ENCODE assay signal across 20 cellular contexts in genomic region chr12:91984571-91984970, GRCh38.
DNase-seq lines count a peak whose midpoint lies in the region; ATAC-seq and TF ChIP-seq lines count a peak whose summit lies in the region.
"Had no signal": no experiment of that assay in that cellular context is flagged by ENCODE, and none has a peak within 500 bp of the region (broad histone marks: within the 10 kb centered on the region; RNA-seq: fewer than 3 reads in every experiment).

No MANE protein-coding gene starts in this region.

- ATAC-seq in T-helper 17 cell (no peak), HG02852 (IDR thresholded peaks at IDR 0.05; ENCODE audit: unreplicated experiment) (no peak)
- no peak for ATAC-seq in natural killer cell treated with Interleukin-12 subunit alpha and Interleukin-12 subunit beta and Interleukin-15 and Interleukin-18, amount 100 ng/mL, for 72 hours
- ATAC-seq: upper lobe of right lung had no signal

- H3K36me3 ChIP-seq in adrenal gland (replicated peaks in 1 of 2) = no peaks in the 10 kb centered on the region
- H3K36me3 ChIP-seq: breast epithelium, upper lobe of right lung had no signal

- no peaks in the 10 kb centered on the region for H3K9me3 Mint-ChIP-seq in natural killer cell treated with Interleukin-12 subunit alpha and Interleukin-12 subunit beta and Interleukin-15 and Interleukin-18, amount 100 ng/mL, for 72 hours

- H3K27me3 ChIP-seq in adrenal gland = no peaks in the 10 kb centered on the region
- H3K27me3 ChIP-seq: breast epithelium, upper lobe of right lung had no signal

- no peak overlapping the region for H3K27ac ChIP-seq in adrenal gland
- H3K27ac ChIP-seq: 22Rv1, KMS-11, upper lobe of right lung had no signal

- H3K4me1 ChIP-seq in adrenal gland (replicated peaks in 1 of 2) = peaks cover 0 to 28% of the 10 kb centered on the region in 2 donors

- TF ChIP-seq CTCF in fibroblast of mammary gland (conservative IDR thresholded peaks at IDR 0.05; ENCODE audit: control insufficient read depth, insufficient read depth, low read depth, low read length) (no peak), retinal pigment epithelial cell (conservative IDR thresholded peaks at IDR 0.05; ENCODE audit: low read depth, low read length) (no peak), adrenal gland (IDR thresholded peaks at IDR 0.05) (no peak)

- intact Hi-C loops in adrenal gland (cut with DNase I) = no loop called here

- no peak overlapping the region for H3K4me3 ChIP-seq in fibroblast of mammary gland (ENCODE audit: control insufficient read depth, low read depth, low read length)
- no peak overlapping the region for H3K4me3 ChIP-seq in retinal pigment epithelial cell (ENCODE audit: low read length)
- no peak overlapping the region for H3K4me3 ChIP-seq in adrenal gland
- H3K4me3 ChIP-seq: breast epithelium, upper lobe of right lung had no signal

- peak overlapping the region; percentile 12 for H3K27ac Mint-ChIP-seq in T-helper 17 cell
- no peak overlapping the region for H3K27ac Mint-ChIP-seq in natural killer cell treated with Interleukin-12 subunit alpha and Interleukin-12 subunit beta and Interleukin-15 and Interleukin-18, amount 100 ng/mL, for 72 hours
- H3K27ac Mint-ChIP-seq: stimulated activated naive CD8-positive, alpha-beta T cell treated with anti-CD3 and anti-CD28 coated beads, Interleukin-15, Interleukin-2, amounts not matched to agents 100 ng/mL and 50 ng/mL, for 24 hours had no signal

- 66 to 72% (median 69%) methylated on average over 5 of the region's 5 CpGs for WGBS in adrenal gland, 4 donors

- no peaks in the 10 kb centered on the region for H3K27me3 Mint-ChIP-seq in T-helper 17 cell
- H3K27me3 Mint-ChIP-seq in natural killer cell treated with Interleukin-12 subunit alpha and Interleukin-12 subunit beta and Interleukin-15 and Interleukin-18, amount 100 ng/mL, for 72 hours = no peaks in the 10 kb centered on the region
- H3K27me3 Mint-ChIP-seq: stimulated activated naive CD8-positive, alpha-beta T cell treated with anti-CD3 and anti-CD28 coated beads, Interleukin-15, Interleukin-2, amounts not matched to agents 100 ng/mL and 50 ng/mL, for 24 hours had no signal

- no peak for TF ChIP-seq POLR2A in adrenal gland (IDR thresholded peaks at IDR 0.05)

- peaks cover 25% of the 10 kb centered on the region for H3K4me1 Mint-ChIP-seq in T-helper 17 cell
- peaks cover 12% of the 10 kb centered on the region in 2 donors for H3K4me1 Mint-ChIP-seq in natural killer cell treated with Interleukin-12 subunit alpha and Interleukin-12 subunit beta and Interleukin-15 and Interleukin-18, amount 100 ng/mL, for 72 hours (ENCODE audit: low read depth in 2 of 2)

- DNase-seq in DMS 273 (lab: John Stamatoyannopoulos, UW; ENCODE audit: unreplicated experiment) (peak; percentile 2), DMS 273 treated with DMSO at 0.1 percent for 48 hours (lab: John Stamatoyannopoulos, UW) (no peak), T-helper 17 cell (no peak), fibroblast of mammary gland (ENCODE audit: low read depth) (peak; percentile 57), retinal pigment epithelial cell (ENCODE audit: low read depth) (peak; percentile 47), adrenal gland (no peak)
- DNase-seq in natural killer cell treated with Interleukin-12 subunit alpha and Interleukin-12 subunit beta and Interleukin-15 and Interleukin-18, amount 100 ng/mL, for 72 hours (ENCODE audit: low spot score) = no peak
- DNase-seq: activated gamma-delta T cell treated with Interleukin-2 at 50 U/mL for 16 hours; DND-41; effector CD8-positive, alpha-beta T cell; foreskin melanocyte; NCI-H1092 treated with DMSO at 0.1 percent for 48 hours; NCI-H2171; Right ventricle myocardium superior; upper lobe of right lung had no signal

- H3K9me3 ChIP-seq in T-helper 17 cell (ENCODE audit: control insufficient read depth, low read length, poor library complexity, severe bottlenecking) = no peaks in the 10 kb centered on the region
- no peaks in the 10 kb centered on the region for H3K9me3 ChIP-seq in adrenal gland (replicated peaks in 1 of 3)
- H3K9me3 ChIP-seq: breast epithelium, upper lobe of right lung had no signal

- H3K4me3 Mint-ChIP-seq in T-helper 17 cell = no peak overlapping the region
- H3K4me3 Mint-ChIP-seq in natural killer cell treated with Interleukin-12 subunit alpha and Interleukin-12 subunit beta and Interleukin-15 and Interleukin-18, amount 100 ng/mL, for 72 hours = no peak overlapping the region
- H3K4me3 Mint-ChIP-seq: stimulated activated naive CD8-positive, alpha-beta T cell treated with anti-CD3 and anti-CD28 coated beads, Interleukin-15, Interleukin-2, amounts not matched to agents 100 ng/mL and 50 ng/mL, for 24 hours had no signal

- H3K36me3 Mint-ChIP-seq in T-helper 17 cell (ENCODE audit: low read depth) = no peaks in the 10 kb centered on the region
- no peaks in the 10 kb centered on the region for H3K36me3 Mint-ChIP-seq in natural killer cell treated with Interleukin-12 subunit alpha and Interleukin-12 subunit beta and Interleukin-15 and Interleukin-18, amount 100 ng/mL, for 72 hours

Comparison
In these comparisons a context has a peak if more than half of its experiments do, and no peak if none do; other contexts are left out.
1. DNase-seq: peak in DMS 273 (single experiment), fibroblast of mammary gland (single experiment) and retinal pigment epithelial cell (single experiment); none in DMS 273 treated with DMSO at 0.1 percent for 48 hours (single experiment), T-helper 17 cell (0 of 3), adrenal gland (0 of 7) and natural killer cell treated with Interleukin-12 subunit alpha and Interleukin-12 subunit beta and Interleukin-15 and Interleukin-18, amount 100 ng/mL, for 72 hours (single experiment).